In genomic region chr17:47225436-47225858, GRCh38 we compare ENCODE assay signal across 9 cellular contexts. TPM values are rescaled to one million over a fixed set of nuclear protein-coding genes. Genes with fewer than 3 reads are reported as not detected.
DNase-seq lines count a peak whose midpoint lies in the region; ATAC-seq and TF ChIP-seq lines count a peak whose summit lies in the region.
"Had no signal": no experiment of that assay in that cellular context is flagged by ENCODE, and none has a peak within 500 bp of the region (broad histone marks: within the 10 kb centered on the region; RNA-seq: fewer than 3 reads in every experiment).

No MANE protein-coding gene starts in this region.

- H3K4me3 ChIP-seq in mucosa of descending colon = no peak overlapping the region

- H3K9me3 Mint-ChIP-seq in activated CD8-positive, alpha-beta T cell treated with anti-CD3 and anti-CD28 coated beads for 36 hours = peaks cover 10% of the 10 kb centered on the region

- no peaks in the 10 kb centered on the region for H3K9me3 ChIP-seq in mucosa of descending colon

- peaks cover 4% of the 10 kb centered on the region for H3K27me3 Mint-ChIP-seq in activated CD8-positive, alpha-beta T cell treated with anti-CD3 and anti-CD28 coated beads for 36 hours

- H3K27ac Mint-ChIP-seq in activated CD8-positive, alpha-beta T cell treated with anti-CD3 and anti-CD28 coated beads for 36 hours = no peak overlapping the region
- H3K27ac Mint-ChIP-seq: T-helper 1 cell treated with Interleukin-12 subunit alpha and Interleukin-12 subunit beta and Interleukin-4 antibody, amounts not matched to agents 30 μg/mL and 1 μg/mL, for 36 hours had no signal

- no peaks in the 10 kb centered on the region for H3K36me3 Mint-ChIP-seq in activated CD8-positive, alpha-beta T cell treated with anti-CD3 and anti-CD28 coated beads for 36 hours (ENCODE audit: low read depth)

- peak; percentile 35 for ATAC-seq in mucosa of descending colon
- ATAC-seq in GM18858 (IDR thresholded peaks at IDR 0.05; ENCODE audit: unreplicated experiment) = no peak
- no peak for ATAC-seq in GM19467 (IDR thresholded peaks at IDR 0.05; ENCODE audit: unreplicated experiment)
- ATAC-seq in activated CD8-positive, alpha-beta T cell treated with anti-CD3 and anti-CD28 coated beads for 36 hours = no peak

- H3K36me3 ChIP-seq in mucosa of descending colon (ENCODE audit: low read depth) = no peaks in the 10 kb centered on the region

- peaks cover 21% of the 10 kb centered on the region for H3K4me1 Mint-ChIP-seq in activated CD8-positive, alpha-beta T cell treated with anti-CD3 and anti-CD28 coated beads for 36 hours (ENCODE audit: low read depth)

- peaks cover 8% of the 10 kb centered on the region for H3K4me1 ChIP-seq in mucosa of descending colon (ENCODE audit: low read depth)

- DNase-seq in A172 (ENCODE audit: low spot score) = peak; percentile 89
- DNase-seq in M059J (ENCODE audit: low read depth) = peak; percentile 97
- peak; percentile 85 to 99 for DNase-seq in dermis microvascular lymphatic vessel endothelial cell (ENCODE audit: low read depth in 2 of 2)
- peak in 1 of 3 donors; percentile 75 for DNase-seq in mucosa of descending colon
- DNase-seq in activated CD8-positive, alpha-beta T cell treated with anti-CD3 and anti-CD28 coated beads for 36 hours = no peak
- DNase-seq in NCI-H146 (lab: John Stamatoyannopoulos, UW) = no peak

- no peak for TF ChIP-seq CTCF in mucosa of descending colon (IDR thresholded peaks at IDR 0.05)
- TF ChIP-seq CTCF in activated CD8-positive, alpha-beta T cell treated with anti-CD3 and anti-CD28 coated beads for 36 hours (IDR thresholded peaks at IDR 0.05) = no peak

- POLR2A ChIA-PET in activated CD8-positive, alpha-beta T cell treated with anti-CD3 and anti-CD28 coated beads for 36 hours (lab: Charles Lee) = no interaction called here

- intact Hi-C loops in mucosa of descending colon (cut with DNase I, micrococcal nuclease) = loop anchor here in 1 of 2 donors (5.0 to 10.0 kb wide), 2 partner anchors 87 to 389 kb away; no protein-coding TSS in a partner anchor
- intact Hi-C loops in activated CD8-positive, alpha-beta T cell treated with anti-CD3 and anti-CD28 coated beads for 36 hours (cut with micrococcal nuclease) = no loop called here

- H3K4me3 Mint-ChIP-seq in activated CD8-positive, alpha-beta T cell treated with anti-CD3 and anti-CD28 coated beads for 36 hours = no peak overlapping the region
- H3K4me3 Mint-ChIP-seq: T-helper 1 cell treated with Interleukin-12 subunit alpha and Interleukin-12 subunit beta and Interleukin-4 antibody, amounts not matched to agents 30 μg/mL and 1 μg/mL, for 36 hours had no signal

- CTCF ChIA-PET in activated CD8-positive, alpha-beta T cell treated with anti-CD3 and anti-CD28 coated beads for 36 hours (lab: Charles Lee) = interaction anchor here (1.0 to 1.5 kb wide), 2 partner anchors 10 to 90 kb away, joined by 3 to 4 read pairs; no protein-coding TSS in a partner anchor

RNA-seq across cellular contexts. Expression of gene MYL4, which starts 16.3 kb away (rescaled TPM):
- total RNA-seq in A172 (2014; rRNA removed; shearing (Covaris generic)) = not detected in 2 replicates
- not detected in 2 replicates for total RNA-seq in M059J (2014; rRNA removed; shearing (Covaris generic))
- total RNA-seq in dermis microvascular lymphatic vessel endothelial cell (0.76 and 0.90 TPM in 2 replicates), mucosa of descending colon (1 to 10 TPM in 1 of 3 donors, under 1 TPM in 1, not detected in 1; 0.49 to 1.4 TPM)
- total RNA-seq in activated CD8-positive, alpha-beta T cell treated with anti-CD3 and anti-CD28 coated beads for 36 hours = not detected

RNA-seq across cellular contexts. Expression of gene ITGB3, which starts 28.2 kb away (rescaled TPM):
- not detected in 2 replicates for total RNA-seq in A172 (2014; rRNA removed; shearing (Covaris generic))
- total RNA-seq in M059J (2014; rRNA removed; shearing (Covaris generic)) = 0.94 and 3.1 TPM in 2 replicates
- total RNA-seq in dermis microvascular lymphatic vessel endothelial cell = 149 and 223 TPM in 2 replicates
- total RNA-seq in mucosa of descending colon = 10 to 100 TPM in 1 of 3 donors, 1 to 10 TPM in 2; 3.9 to 58.4 (median 6.8) TPM
- not detected for total RNA-seq in activated CD8-positive, alpha-beta T cell treated with anti-CD3 and anti-CD28 coated beads for 36 hours

RNA-seq across cellular contexts. Expression of gene CDC27, which starts 36.4 kb away (rescaled TPM):
- 93.1 and 120 TPM in 2 replicates for total RNA-seq in A172 (2014; rRNA removed; shearing (Covaris generic))
- 68.1 and 90.9 TPM in 2 replicates for total RNA-seq in M059J (2014; rRNA removed; shearing (Covaris generic))
- total RNA-seq in dermis microvascular lymphatic vessel endothelial cell (121 and 123 TPM in 2 replicates), mucosa of descending colon (10 to 100 TPM; 52.0 to 67.5 (median 54.8) TPM)
- 100 to 1,000 TPM; 103 TPM for total RNA-seq in activated CD8-positive, alpha-beta T cell treated with anti-CD3 and anti-CD28 coated beads for 36 hours

Comparison
In these comparisons a context has a peak if more than half of its experiments do, and no peak if none do; other contexts are left out.
1. DNase-seq: peak in A172 (single experiment), M059J (single experiment) and dermis microvascular lymphatic vessel endothelial cell (2 of 2); none in activated CD8-positive, alpha-beta T cell treated with anti-CD3 and anti-CD28 coated beads for 36 hours (single experiment) and NCI-H146 (single experiment).